ENCODE assay signal across 22 cellular contexts in the genomic region with DNA sequence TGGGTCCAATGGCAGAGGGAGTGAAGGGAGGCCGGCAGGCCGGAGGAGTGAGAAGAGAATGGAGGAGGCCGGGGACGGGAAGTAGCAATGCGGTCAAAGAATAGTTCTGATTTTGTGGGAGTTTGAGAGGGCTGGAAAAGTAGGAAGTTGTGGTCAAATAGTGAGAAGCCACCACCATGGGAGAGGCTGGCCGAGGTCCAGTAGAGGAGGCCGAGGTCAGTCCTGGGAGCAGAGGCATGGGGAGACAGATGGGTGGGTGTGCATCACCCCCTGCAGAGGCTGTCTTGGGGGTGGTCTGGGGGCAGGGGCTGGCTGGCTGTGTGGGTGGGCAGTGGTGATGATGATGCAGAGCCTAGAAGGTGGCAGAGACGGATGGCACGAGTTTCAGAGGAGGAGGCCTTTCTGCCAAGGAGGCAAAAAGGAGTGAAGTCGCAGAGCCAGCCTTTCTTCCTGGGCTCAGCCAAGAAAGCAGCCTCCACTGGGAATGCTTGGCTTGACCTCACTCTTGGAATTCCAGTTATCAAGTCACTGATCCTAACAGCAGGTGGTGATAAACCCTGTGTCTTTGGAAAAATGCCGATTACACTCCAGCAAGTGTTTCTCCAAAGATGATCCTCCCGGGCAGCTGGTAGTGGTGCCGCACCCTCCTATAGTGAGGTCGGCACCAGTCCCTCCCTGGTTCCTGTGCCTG. TPM values are rescaled to one million over a fixed set of nuclear protein-coding genes. Genes with fewer than 3 reads are reported as not detected.
A peak's percentile ranks its signal among the peaks of the same experiment; 100 is the strongest.
DNase-seq lines count a peak whose midpoint lies in the region; ATAC-seq and TF ChIP-seq lines count a peak whose summit lies in the region.
"Had no signal": no experiment of that assay in that cellular context is flagged by ENCODE, and none has a peak within 500 bp of the region (broad histone marks: within the 10 kb centered on the region; RNA-seq: fewer than 3 reads in every experiment).

No MANE protein-coding gene starts in this region.

- peaks cover 1% of the 10 kb centered on the region for H3K79me1 ChIP-seq in mesenchymal stem cell (replicated peaks; ENCODE audit: low read length, poor library complexity, severe bottlenecking)

- H3K14ac ChIP-seq in mesenchymal stem cell (ENCODE audit: low read length in 2 of 2) = peak overlapping the region in 1 of 2 experiments; percentile 64

- H3K27ac ChIP-seq in right cardiac atrium (ENCODE audit: low read length) = no peak overlapping the region
- H3K27ac ChIP-seq in mesenchymal stem cell (ENCODE audit: low read length, poor library complexity, severe bottlenecking) = no peak overlapping the region
- H3K27ac ChIP-seq: cardiac muscle cell, epithelial cell of prostate, PC-9, upper lobe of left lung had no signal

- no peak overlapping the region for H2BK5ac ChIP-seq in mesenchymal stem cell (ENCODE audit: low read depth, low read length, poor library complexity, severe bottlenecking)

- intact Hi-C loops in right cardiac atrium (cut with DNase I) = no loop called here
- intact Hi-C loops in Right ventricle myocardium inferior (cut with DNase I) = no loop called here

- peaks cover 8% of the 10 kb centered on the region for H3K36me3 Mint-ChIP-seq in chondrocyte (ENCODE audit: low read depth)

- H3K4me1 ChIP-seq in right cardiac atrium (ENCODE audit: control insufficient read depth, insufficient read depth, low read length) (no peaks in the 10 kb centered on the region), mesenchymal stem cell (ENCODE audit: control insufficient read depth, insufficient read depth, low read depth, low read length) (peaks cover 20% of the 10 kb centered on the region)

- H2BK12ac ChIP-seq in mesenchymal stem cell (ENCODE audit: low read length in 2 of 2) = no peak overlapping the region

- H3K4me3 ChIP-seq in right cardiac atrium (ENCODE audit: low read length) (no peak overlapping the region), mesenchymal stem cell (ENCODE audit: insufficient read depth in 1 of 2, low read depth in 1 of 2, low read length in 2 of 2) (no peak overlapping the region)
- H3K4me3 ChIP-seq: cardiac muscle cell, PC-9, upper lobe of left lung had no signal

- in situ Hi-C loops in GM13977 (cut with MboI; ENCODE audit: low pct_unique_long_range_greater_than_20kb, low sequenced_read_pairs, unreplicated experiment) = no loop called here

- H3K27me3 Mint-ChIP-seq in chondrocyte (ENCODE audit: low read depth) = no peaks in the 10 kb centered on the region
- H3K27me3 Mint-ChIP-seq: activated B cell treated with CpG ODN at 0.5 μM for 24 hours; stimulated activated naive CD8-positive, alpha-beta T cell treated with anti-CD3 and anti-CD28 coated beads, Interleukin-15, amount 100 ng/mL, for 72 hours had no signal

- peak overlapping the region; percentile 85 for H2AK5ac ChIP-seq in mesenchymal stem cell (ENCODE audit: low read length, severe bottlenecking)

- H3K27me3 ChIP-seq in right cardiac atrium (ENCODE audit: control insufficient read depth, insufficient read depth) (no peaks in the 10 kb centered on the region), mesenchymal stem cell (ENCODE audit: control insufficient read depth in 1 of 2, insufficient read depth in 1 of 2, low read length in 2 of 2) (no peaks in the 10 kb centered on the region)
- H3K27me3 ChIP-seq: upper lobe of left lung had no signal

- no peaks in the 10 kb centered on the region for H3K9me3 Mint-ChIP-seq in chondrocyte (ENCODE audit: low read depth)
- H3K9me3 Mint-ChIP-seq: activated B cell treated with CpG ODN at 0.5 μM for 24 hours; activated CD4-positive, alpha-beta memory T cell treated with anti-CD3 and anti-CD28 coated beads, Interleukin-2, amount 10 ng/mL, durations not matched to agents 7 days and 5 days; nephron progenitor cell; stimulated activated naive CD8-positive, alpha-beta T cell treated with anti-CD3 and anti-CD28 coated beads, Interleukin-15, amount 100 ng/mL, for 72 hours had no signal

- H3K4me1 Mint-ChIP-seq in chondrocyte (ENCODE audit: low read depth) = peaks cover 42% of the 10 kb centered on the region
- H3K4me1 Mint-ChIP-seq: activated B cell treated with CpG ODN at 0.5 μM for 24 hours; activated CD4-positive, alpha-beta memory T cell treated with anti-CD3 and anti-CD28 coated beads, Interleukin-2, amount 10 ng/mL, durations not matched to agents 7 days and 5 days; stimulated activated naive CD8-positive, alpha-beta T cell treated with anti-CD3 and anti-CD28 coated beads, Interleukin-15, amount 100 ng/mL, for 72 hours had no signal

- peak; percentile 26 for TF ChIP-seq CTCF in chondrocyte (IDR thresholded peaks at IDR 0.05)
- TF ChIP-seq CTCF in GM13977 (IDR thresholded peaks at IDR 0.05; ENCODE audit: extremely low read depth, insufficient read depth, missing control alignments) = no peak

- peak in 2 of 3 donors; percentile 62 to 67 for DNase-seq in right cardiac atrium
- DNase-seq in Right ventricle myocardium inferior (ENCODE audit: missing footprints) = no peak
- no peak for DNase-seq in chondrocyte (ENCODE audit: low spot score)
- no peak for DNase-seq in mesenchymal stem cell
- no peak for DNase-seq in SHP77 treated with DMSO at 0.1 percent for 48 hours (lab: John Stamatoyannopoulos, UW)
- no peak for DNase-seq in GM13977 (ENCODE audit: low spot score)
- DNase-seq in AG20443 (ENCODE audit: low spot score) = no peak
- no peak for DNase-seq in NCI-H1417 treated with DMSO at 0.1 percent for 48 hours (lab: John Stamatoyannopoulos, UW)
- DNase-seq: activated B cell treated with CpG ODN at 0.5 μM for 24 hours; activated CD4-positive, alpha-beta memory T cell treated with anti-CD3 and anti-CD28 coated beads, Interleukin-2, amount 10 ng/mL, durations not matched to agents 7 days and 5 days; activated naive CD4-positive, alpha-beta T cell treated with Interleukin-2 at 50 U/mL for 16 hours; amniotic stem cell; C1 segment of cervical spinal cord; NCI-H1694; NCI-H774; nephron progenitor cell; PC-9; stimulated activated CD4-positive, alpha-beta T cell treated with anti-CD3 and anti-CD28 coated beads, Interleukin-4, amount 100 ng/mL, for 1 hour; stimulated activated naive CD8-positive, alpha-beta T cell treated with anti-CD3 and anti-CD28 coated beads, Interleukin-15, amount 100 ng/mL, for 72 hours; upper lobe of left lung had no signal

- H2BK120ac ChIP-seq in mesenchymal stem cell (ENCODE audit: low read depth, low read length) = no peak overlapping the region

- peaks cover 0 to 19% of the 10 kb centered on the region in 2 experiments for H3K36me3 ChIP-seq in mesenchymal stem cell (ENCODE audit: control insufficient read depth in 1 of 2, insufficient read depth in 2 of 2, low read depth in 1 of 2, low read length in 2 of 2)
- H3K36me3 ChIP-seq: cardiac muscle cell, upper lobe of left lung had no signal

- ATAC-seq in right cardiac atrium (peak in 1 of 2 donors; percentile 29), Right ventricle myocardium inferior (no peak)
- ATAC-seq: stimulated activated naive CD8-positive, alpha-beta T cell treated with anti-CD3 and anti-CD28 coated beads, Interleukin-15, amount 100 ng/mL, for 72 hours had no signal

- no peak overlapping the region for H3K9ac ChIP-seq in mesenchymal stem cell (ENCODE audit: low read length)

- H4K91ac ChIP-seq in mesenchymal stem cell (ENCODE audit: low read length) = peak overlapping the region; percentile 35

- 77% methylated on average over 14 of the region's 14 CpGs for WGBS in right cardiac atrium
- WGBS in mesenchymal stem cell = 96% methylated on average over 14 of the region's 14 CpGs

- no peak overlapping the region for H2BK15ac ChIP-seq in mesenchymal stem cell (ENCODE audit: low read depth, poor library complexity, severe bottlenecking)

- peak overlapping the region; percentile 3 for H3K27ac Mint-ChIP-seq in chondrocyte (ENCODE audit: unreplicated experiment)
- H3K27ac Mint-ChIP-seq: activated B cell treated with CpG ODN at 0.5 μM for 24 hours; activated CD4-positive, alpha-beta memory T cell treated with anti-CD3 and anti-CD28 coated beads, Interleukin-2, amount 10 ng/mL, durations not matched to agents 7 days and 5 days; stimulated activated naive CD8-positive, alpha-beta T cell treated with anti-CD3 and anti-CD28 coated beads, Interleukin-15, amount 100 ng/mL, for 72 hours had no signal

- H3K18ac ChIP-seq in mesenchymal stem cell (ENCODE audit: low read depth in 1 of 2, low read length in 2 of 2) = no peak overlapping the region

- H3K4ac ChIP-seq in mesenchymal stem cell (ENCODE audit: low read depth in 1 of 2, low read length in 2 of 2) = no peak overlapping the region

- no peak overlapping the region for H3K23ac ChIP-seq in mesenchymal stem cell (ENCODE audit: low read length in 2 of 2)

- H3K4me2 ChIP-seq in mesenchymal stem cell (ENCODE audit: low read length, poor library complexity, severe bottlenecking) = no peak overlapping the region
- H3K4me2 ChIP-seq: PC-9 had no signal

- H4K8ac ChIP-seq in mesenchymal stem cell (ENCODE audit: low read length) = no peak overlapping the region

- H2AFZ ChIP-seq in mesenchymal stem cell (ENCODE audit: low read depth, low read length) = no peak overlapping the region
- H2AFZ ChIP-seq: PC-9 had no signal

- H3K9me3 ChIP-seq in right cardiac atrium (ENCODE audit: control insufficient read depth, low read length) (no peaks in the 10 kb centered on the region), mesenchymal stem cell (ENCODE audit: control insufficient read depth, low read length) (no peaks in the 10 kb centered on the region)
- H3K9me3 ChIP-seq: upper lobe of left lung had no signal

- H3K4me3 Mint-ChIP-seq in chondrocyte (ENCODE audit: unreplicated experiment) = no peak overlapping the region
- H3K4me3 Mint-ChIP-seq: activated B cell treated with CpG ODN at 0.5 μM for 24 hours; activated CD4-positive, alpha-beta memory T cell treated with anti-CD3 and anti-CD28 coated beads, Interleukin-2, amount 10 ng/mL, durations not matched to agents 7 days and 5 days; nephron progenitor cell; stimulated activated naive CD8-positive, alpha-beta T cell treated with anti-CD3 and anti-CD28 coated beads, Interleukin-15, amount 100 ng/mL, for 72 hours had no signal

RNA-seq across cellular contexts. Expression of a gene that starts 57.3 kb away (rescaled TPM):
- 10 to 100 TPM in 1 of 4 donors, 1 to 10 TPM in 3; 4.1 to 15.9 (median 8.2) TPM for total RNA-seq in right cardiac atrium
- polyA plus RNA-seq in right cardiac atrium = 3.6 TPM
- total RNA-seq in Right ventricle myocardium inferior = 4.9 TPM
- 20.2 to 30.7 TPM (median 22.3 TPM) in 3 replicates for total RNA-seq in chondrocyte
- 1.8 TPM for polyA plus RNA-seq in mesenchymal stem cell (2013, experiment 1 of 2)
- 1.3 TPM for polyA plus RNA-seq in mesenchymal stem cell (2013, experiment 2 of 2)
- total RNA-seq: activated B cell treated with CpG ODN at 0.5 μM for 24 hours; activated CD4-positive, alpha-beta memory T cell treated with anti-CD3 and anti-CD28 coated beads, Interleukin-2, amount 10 ng/mL, durations not matched to agents 7 days and 5 days had no signal

Comparison
In these comparisons a context has a peak if more than half of its experiments do, and no peak if none do; other contexts are left out.
1. DNase-seq: peak in right cardiac atrium (2 of 3); none in Right ventricle myocardium inferior (single experiment), chondrocyte (single experiment), mesenchymal stem cell (single experiment), SHP77 treated with DMSO at 0.1 percent for 48 hours (single experiment), GM13977 (single experiment), AG20443 (single experiment) and NCI-H1417 treated with DMSO at 0.1 percent for 48 hours (single experiment).